Comparison of ENCODE assay signal across 1 cellular context in genomic region chr18:59262243-59262642, GRCh38.
TF ChIP-seq lines count a peak whose summit lies in the region.
"Not testable (repeated sequence)": the region's sequence is repeated elsewhere in the genome, so short reads cannot be mapped to it uniquely, and the experiment has no call there.

No MANE protein-coding gene starts in this region.

- H3K4me3 ChIP-seq in HEK293 (ENCODE audit: low read depth, low read length), result not testable (repeated sequence)

- H3K36me3 ChIP-seq in HEK293 (ENCODE audit: control insufficient read depth in 2 of 2, insufficient read depth in 1 of 2, low read length in 2 of 2), result not testable (repeated sequence)

- H3K4me1 ChIP-seq in HEK293 (ENCODE audit: control insufficient read depth, insufficient read depth, low read length), result not testable (repeated sequence)

- H3K9me3 ChIP-seq in HEK293 (ENCODE audit: control insufficient read depth, insufficient read depth, low read depth, low read length), result not testable (repeated sequence)

- CTCF ChIA-PET in HEK293 (lab: Yijun Ruan, JAX), result interaction anchor here (0.7 kb wide), 1 partner anchor 140 kb away, joined by 3 read pairs; no protein-coding TSS in a partner anchor

- TF ChIP-seq CTCF in HEK293 (tag by site-specific recombination; IDR thresholded peaks at IDR 0.05), result not testable (repeated sequence)

- POLR2A ChIA-PET in HEK293 (lab: Yijun Ruan, JAX), result not testable (repeated sequence)

- not testable (repeated sequence) for H3K27ac ChIP-seq in HEK293 (ENCODE audit: extremely low read depth, low read depth, low read length)

TF ChIP-seq in HEK293, 187 proteins besides CTCF, POLR2A, EP300 and RAD21:
- TF ChIP-seq SCRT2 (tag by site-specific recombination; IDR thresholded peaks at IDR 0.05) (0 out of 2 replicates have a peak, but pooled peaks have one; percentile 2), ZNF580 (tag by site-specific recombination; IDR thresholded peaks at IDR 0.05) (peak; percentile 35; the same call in 1 of the 2 replicates), ZNF146 (tag by site-specific recombination; IDR thresholded peaks at IDR 0.05) (peak; percentile 89)
- TF ChIP-seq, protein P1, sequence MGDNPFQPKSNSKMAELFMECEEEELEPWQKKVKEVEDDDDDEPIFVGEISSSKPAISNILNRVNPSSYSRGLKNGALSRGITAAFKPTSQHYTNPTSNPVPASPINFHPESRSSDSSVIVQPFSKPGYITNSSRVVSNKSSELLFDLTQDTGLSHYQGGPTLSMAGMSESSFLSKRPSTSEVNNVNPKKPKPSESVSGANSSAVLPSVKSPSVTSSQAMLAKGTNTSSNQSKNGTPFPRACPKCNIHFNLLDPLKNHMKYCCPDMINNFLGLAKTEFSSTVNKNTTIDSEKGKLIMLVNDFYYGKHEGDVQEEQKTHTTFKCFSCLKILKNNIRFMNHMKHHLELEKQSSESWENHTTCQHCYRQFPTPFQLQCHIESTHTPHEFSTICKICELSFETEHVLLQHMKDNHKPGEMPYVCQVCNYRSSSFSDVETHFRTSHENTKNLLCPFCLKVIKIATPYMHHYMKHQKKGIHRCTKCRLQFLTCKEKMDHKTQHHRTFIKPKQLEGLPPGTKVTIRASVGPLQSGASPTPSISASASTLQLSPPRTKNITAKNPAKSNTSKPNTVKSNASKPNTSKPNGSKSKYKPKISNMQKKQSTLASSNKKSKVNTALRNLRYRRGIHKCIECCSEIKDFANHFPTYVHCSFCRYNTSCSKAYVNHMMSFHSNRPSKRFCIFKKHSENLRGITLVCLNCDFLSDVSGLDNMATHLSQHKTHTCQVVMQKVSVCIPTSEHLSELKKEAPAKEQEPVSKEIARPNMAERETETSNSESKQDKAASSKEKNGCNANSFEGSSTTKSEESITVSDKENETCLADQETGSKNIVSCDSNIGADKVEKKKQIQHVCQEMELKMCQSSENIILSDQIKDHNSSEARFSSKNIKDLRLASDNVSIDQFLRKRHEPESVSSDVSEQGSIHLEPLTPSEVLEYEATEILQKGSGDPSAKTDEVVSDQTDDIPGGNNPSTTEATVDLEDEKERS (tag by site-specific recombination; IDR thresholded peaks at IDR 0.05), result peak; percentile 78
